In genomic region chrY:14300775-14301174, GRCh38 we compare ENCODE assay signal across 25 cellular contexts.
A peak's percentile ranks its signal among the peaks of the same experiment; 100 is the strongest.
DNase-seq lines count a peak whose midpoint lies in the region; ATAC-seq and TF ChIP-seq lines count a peak whose summit lies in the region.
"Had no signal": no experiment of that assay in that cellular context is flagged by ENCODE, and none has a peak within 500 bp of the region (broad histone marks: within the 10 kb centered on the region; RNA-seq: fewer than 3 reads in every experiment).

No MANE protein-coding gene starts in this region.

- H3K27ac ChIP-seq in DND-41 (ENCODE audit: low read length), result peak overlapping the region; percentile 80
- no peak overlapping the region for H3K27ac ChIP-seq in Karpas-422 (ENCODE audit: low read length)
- H3K27ac ChIP-seq: A549, adrenal gland, brain microvascular endothelial cell, colonic mucosa, RWPE1, WERI-Rb-1 had no signal

- POLR2A ChIA-PET in activated CD4-positive, alpha-beta T cell treated with anti-CD3 and anti-CD28 coated beads, Interleukin-2, amount 10 ng/mL, durations not matched to agents 7 days and 5 days (lab: Charles Lee), result no interaction called here

- H3K36me3 ChIP-seq in DND-41 (ENCODE audit: insufficient read depth, low read length) (no peaks in the 10 kb centered on the region), Karpas-422 (ENCODE audit: insufficient read depth, low read length) (no peaks in the 10 kb centered on the region)
- H3K36me3 ChIP-seq: adrenal gland, brain microvascular endothelial cell, colonic mucosa, WERI-Rb-1 had no signal

- H3K4me1 ChIP-seq in DND-41 (ENCODE audit: insufficient read depth, low read length) (peaks cover 40% of the 10 kb centered on the region), Karpas-422 (ENCODE audit: low read length) (no peaks in the 10 kb centered on the region)
- H3K4me1 ChIP-seq: A549, adrenal gland, colonic mucosa had no signal

- H3K4me3 ChIP-seq in DND-41 (ENCODE audit: low read depth in 1 of 2, low read length in 2 of 2) (peak overlapping the region in 1 of 2 experiments; percentile 20; a peak in 1 of 4 replicates), Karpas-422 (ENCODE audit: low read length) (no peak overlapping the region)
- H3K4me3 ChIP-seq: A549, adrenal gland, colonic mucosa, K562 had no signal

- H3K9ac ChIP-seq in DND-41 (ENCODE audit: low read depth, low read length) (peak overlapping the region; percentile 48), Karpas-422 (ENCODE audit: low read length) (no peak overlapping the region)

- H3K9me3 Mint-ChIP-seq in activated CD4-positive, alpha-beta T cell treated with anti-CD3 and anti-CD28 coated beads, Interleukin-2, amount 10 ng/mL, durations not matched to agents 7 days and 5 days, result no peaks in the 10 kb centered on the region
- no peaks in the 10 kb centered on the region for H3K9me3 Mint-ChIP-seq in effector memory CD8-positive, alpha-beta T cell
- H3K9me3 Mint-ChIP-seq: H9 had no signal

- H3K9me3 ChIP-seq in DND-41 (ENCODE audit: insufficient read depth, low read length, severe bottlenecking) (peaks cover 2% of the 10 kb centered on the region), Karpas-422 (ENCODE audit: low read length) (no peaks in the 10 kb centered on the region)
- H3K9me3 ChIP-seq: A549, adrenal gland, colonic mucosa had no signal

- no peaks in the 10 kb centered on the region for H3K27me3 ChIP-seq in DND-41 (ENCODE audit: insufficient read depth, low read length, poor library complexity)
- no peaks in the 10 kb centered on the region for H3K27me3 ChIP-seq in Karpas-422 (ENCODE audit: low read length)
- H3K27me3 ChIP-seq: adrenal gland, brain microvascular endothelial cell, colonic mucosa had no signal

- no peaks in the 10 kb centered on the region for H3K36me3 Mint-ChIP-seq in activated CD4-positive, alpha-beta T cell treated with anti-CD3 and anti-CD28 coated beads, Interleukin-2, amount 10 ng/mL, durations not matched to agents 7 days and 5 days (ENCODE audit: low read depth)
- H3K36me3 Mint-ChIP-seq in effector memory CD8-positive, alpha-beta T cell (ENCODE audit: insufficient read depth), result no peaks in the 10 kb centered on the region

- H2AFZ ChIP-seq in DND-41 (ENCODE audit: low read depth, low read length), result peak overlapping the region; percentile 42
- no peak overlapping the region for H2AFZ ChIP-seq in Karpas-422 (ENCODE audit: low read length)

- peak overlapping the region; percentile 7 for H3K27ac Mint-ChIP-seq in activated CD4-positive, alpha-beta T cell treated with anti-CD3 and anti-CD28 coated beads, Interleukin-2, amount 10 ng/mL, durations not matched to agents 7 days and 5 days
- H3K27ac Mint-ChIP-seq in effector memory CD8-positive, alpha-beta T cell, result peak overlapping the region in 1 of 2 donors; percentile 3
- H3K27ac Mint-ChIP-seq: B cell, H9 had no signal

- DNase-seq in activated CD4-positive, alpha-beta T cell treated with anti-CD3 and anti-CD28 coated beads, Interleukin-2, amount 10 ng/mL, durations not matched to agents 7 days and 5 days, result no peak
- DNase-seq in activated CD4-positive, alpha-beta T cell treated with anti-CD3 and anti-CD28 coated beads, Interleukin-2, amount 50 U/mL, for 4 hours, result no peak
- DNase-seq in DND-41 (peak; percentile 18), Karpas-422 (no peak), mucosa of gallbladder (ENCODE audit: low spot score) (no peak), activated gamma-delta T cell treated with Interleukin-2 at 50 U/mL for 16 hours (no peak)
- DNase-seq in effector memory CD8-positive, alpha-beta T cell, result no peak
- DNase-seq: activated T-cell treated with anti-CD3 and anti-CD28 coated beads, Interleukin-2, amount 50 U/mL, for 48 hours; adrenal gland; brain microvascular endothelial cell; colonic mucosa; COR-L47; effector memory CD4-positive, alpha-beta T cell; foreskin fibroblast; H9; left colon; MM.1S; NCI-H1417 treated with DMSO at 0.1 percent for 48 hours; NCI-H774; WERI-Rb-1 had no signal

- no peaks in the 10 kb centered on the region for H3K9me2 ChIP-seq in Karpas-422 (replicated peaks; ENCODE audit: insufficient read depth, low read length)

- H3K4me1 Mint-ChIP-seq in activated CD4-positive, alpha-beta T cell treated with anti-CD3 and anti-CD28 coated beads, Interleukin-2, amount 10 ng/mL, durations not matched to agents 7 days and 5 days, result peaks cover 16% of the 10 kb centered on the region
- peaks cover 12 to 18% of the 10 kb centered on the region in 2 donors for H3K4me1 Mint-ChIP-seq in effector memory CD8-positive, alpha-beta T cell (ENCODE audit: low read depth in 2 of 2)
- H3K4me1 Mint-ChIP-seq: H9 had no signal

- H3K79me2 ChIP-seq in DND-41 (ENCODE audit: insufficient read depth, low read length), result no peaks in the 10 kb centered on the region
- no peaks in the 10 kb centered on the region for H3K79me2 ChIP-seq in Karpas-422 (ENCODE audit: low read length)

- H4K20me1 ChIP-seq in DND-41 (ENCODE audit: insufficient read depth, low read length) (no peaks in the 10 kb centered on the region), Karpas-422 (ENCODE audit: insufficient read depth, low read depth, low read length) (no peaks in the 10 kb centered on the region)

- H3K4me3 Mint-ChIP-seq in activated CD4-positive, alpha-beta T cell treated with anti-CD3 and anti-CD28 coated beads, Interleukin-2, amount 10 ng/mL, durations not matched to agents 7 days and 5 days, result no peak overlapping the region
- H3K4me3 Mint-ChIP-seq in effector memory CD8-positive, alpha-beta T cell, result peak overlapping the region; percentile 2 to 57
- H3K4me3 Mint-ChIP-seq: B cell, H9 had no signal

- no peaks in the 10 kb centered on the region for H3K27me3 Mint-ChIP-seq in activated CD4-positive, alpha-beta T cell treated with anti-CD3 and anti-CD28 coated beads, Interleukin-2, amount 10 ng/mL, durations not matched to agents 7 days and 5 days
- H3K27me3 Mint-ChIP-seq in effector memory CD8-positive, alpha-beta T cell, result no peaks in the 10 kb centered on the region
- H3K27me3 Mint-ChIP-seq: B cell had no signal

- CTCF ChIA-PET in activated CD4-positive, alpha-beta T cell treated with anti-CD3 and anti-CD28 coated beads, Interleukin-2, amount 10 ng/mL, durations not matched to agents 7 days and 5 days (lab: Charles Lee), result no interaction called here

- H3K4me2 ChIP-seq in DND-41 (ENCODE audit: insufficient read depth, low read length) (peak overlapping the region; percentile 57), Karpas-422 (ENCODE audit: low read depth, low read length, poor library complexity, severe bottlenecking) (no peak overlapping the region)
- H3K4me2 ChIP-seq: A549 had no signal

- TF ChIP-seq CTCF in DND-41 (IDR thresholded peaks at IDR 0.05; ENCODE audit: borderline replicate concordance, extremely low read depth, low read length, poor library complexity, severe bottlenecking), result no peak

- ATAC-seq in DND-41 (ENCODE audit: insufficient read depth, low read depth) (peak; percentile 75), HG03442 (IDR thresholded peaks at IDR 0.05; ENCODE audit: unreplicated experiment) (peak; percentile 39)
- ATAC-seq in effector memory CD8-positive, alpha-beta T cell (replicated peaks), result peak; percentile 55
- ATAC-seq: A549, K562, left colon had no signal
